In genomic region chr6:73739097-73739496, GRCh38 we compare ENCODE assay signal across 7 cellular contexts. TPM values are rescaled to one million over a fixed set of nuclear protein-coding genes. Genes with fewer than 3 reads are reported as not detected.
A peak's percentile ranks its signal among the peaks of the same experiment; 100 is the strongest.
DNase-seq lines count a peak whose midpoint lies in the region; ATAC-seq, FAIRE-seq and TF ChIP-seq lines count a peak whose summit lies in the region.

No MANE protein-coding gene starts in this region.

- H3K4me3 ChIP-seq in epithelial cell of esophagus (ENCODE audit: low read length): no peak overlapping the region
- no peak overlapping the region for H3K4me3 ChIP-seq in naive thymus-derived CD4-positive, alpha-beta T cell (ENCODE audit: low read length)

- no peak overlapping the region for H3K27ac ChIP-seq in naive thymus-derived CD4-positive, alpha-beta T cell (ENCODE audit: low read depth, low read length)

- TF ChIP-seq CTCF in epithelial cell of esophagus (IDR thresholded peaks at IDR 0.05; ENCODE audit: insufficient read depth, low read depth, low read length, missing control alignments): peak; percentile 60

- no peak overlapping the region for H3K27ac Mint-ChIP-seq in naive thymus-derived CD4-positive, alpha-beta T cell

- intact Hi-C loops in naive thymus-derived CD4-positive, alpha-beta T cell (cut with micrococcal nuclease): loop anchor here (1.0 to 10.0 kb wide), 6 partner anchors 116 to 1787 kb away; no protein-coding TSS in a partner anchor

- H3K4me1 ChIP-seq in naive thymus-derived CD4-positive, alpha-beta T cell (ENCODE audit: control insufficient read depth in 2 of 2, insufficient read depth in 2 of 2, low read length in 2 of 2): no peaks in the 10 kb centered on the region

- FAIRE-seq in G401.6 (lab: Jason Lieb, UNC): peak; percentile 96

- CTCF ChIA-PET in naive thymus-derived CD4-positive, alpha-beta T cell (lab: Charles Lee): interaction anchor here (0.6 to 6.1 kb wide), 5 partner anchors 9 to 1952 kb away, joined by 3 to 90 read pairs (median 3); partner anchors contain the start of gene COL12A1

- peak; percentile 77 for ATAC-seq in GM21529 (IDR thresholded peaks at IDR 0.05; ENCODE audit: unreplicated experiment)
- peak; percentile 76 for ATAC-seq in naive thymus-derived CD4-positive, alpha-beta T cell

- peaks cover 0 to 4% (median 0%) of the 10 kb centered on the region in 5 donors for H3K27me3 Mint-ChIP-seq in naive thymus-derived CD4-positive, alpha-beta T cell

- H3K36me3 Mint-ChIP-seq in naive thymus-derived CD4-positive, alpha-beta T cell: peaks cover 0 to 3% (median 0%) of the 10 kb centered on the region in 5 donors

- no peak overlapping the region for H3K4me3 Mint-ChIP-seq in naive thymus-derived CD4-positive, alpha-beta T cell

- H3K27me3 ChIP-seq in naive thymus-derived CD4-positive, alpha-beta T cell (ENCODE audit: control insufficient read depth in 2 of 2, insufficient read depth in 2 of 2, low read length in 2 of 2): no peaks in the 10 kb centered on the region

- no peaks in the 10 kb centered on the region for H3K9me3 Mint-ChIP-seq in naive thymus-derived CD4-positive, alpha-beta T cell

- POLR2A ChIA-PET in naive thymus-derived CD4-positive, alpha-beta T cell (lab: Charles Lee): no interaction called here

- H3K4me1 Mint-ChIP-seq in naive thymus-derived CD4-positive, alpha-beta T cell: peaks cover 0 to 4% (median 0%) of the 10 kb centered on the region in 7 donors

- no peaks in the 10 kb centered on the region for H3K9me3 ChIP-seq in naive thymus-derived CD4-positive, alpha-beta T cell (ENCODE audit: control insufficient read depth in 2 of 3, low read length in 3 of 3)

- peak; percentile 62 for DNase-seq in LoVo (ENCODE audit: low spot score)
- peak; percentile 86 for DNase-seq in RPMI8226
- DNase-seq in epithelial cell of esophagus (ENCODE audit: low read depth): peak; percentile 61
- DNase-seq in naive thymus-derived CD4-positive, alpha-beta T cell: peak in 7 of 9 donors; percentile 31 to 69 (median 57)
- no peak for DNase-seq in ureter (ENCODE audit: low spot score)

- H3K36me3 ChIP-seq in naive thymus-derived CD4-positive, alpha-beta T cell (ENCODE audit: control insufficient read depth in 2 of 3, insufficient read depth in 3 of 3, low read length in 3 of 3): no peaks in the 10 kb centered on the region

RNA-seq across cellular contexts. Expression of gene CD109, which starts 43.1 kb away (rescaled TPM):
- total RNA-seq in naive thymus-derived CD4-positive, alpha-beta T cell: 10 to 100 TPM in 1 of 5 experiments, 1 to 10 TPM in 2, under 1 TPM in 2; 0.54 to 12.3 (median 1.2) TPM
- polyA plus RNA-seq in naive thymus-derived CD4-positive, alpha-beta T cell: under 1 TPM; 0.20 to 0.31 TPM
- total RNA-seq in ureter: 6.0 TPM
